ENCODE assay signal across 8 cellular contexts in the genomic region with DNA sequence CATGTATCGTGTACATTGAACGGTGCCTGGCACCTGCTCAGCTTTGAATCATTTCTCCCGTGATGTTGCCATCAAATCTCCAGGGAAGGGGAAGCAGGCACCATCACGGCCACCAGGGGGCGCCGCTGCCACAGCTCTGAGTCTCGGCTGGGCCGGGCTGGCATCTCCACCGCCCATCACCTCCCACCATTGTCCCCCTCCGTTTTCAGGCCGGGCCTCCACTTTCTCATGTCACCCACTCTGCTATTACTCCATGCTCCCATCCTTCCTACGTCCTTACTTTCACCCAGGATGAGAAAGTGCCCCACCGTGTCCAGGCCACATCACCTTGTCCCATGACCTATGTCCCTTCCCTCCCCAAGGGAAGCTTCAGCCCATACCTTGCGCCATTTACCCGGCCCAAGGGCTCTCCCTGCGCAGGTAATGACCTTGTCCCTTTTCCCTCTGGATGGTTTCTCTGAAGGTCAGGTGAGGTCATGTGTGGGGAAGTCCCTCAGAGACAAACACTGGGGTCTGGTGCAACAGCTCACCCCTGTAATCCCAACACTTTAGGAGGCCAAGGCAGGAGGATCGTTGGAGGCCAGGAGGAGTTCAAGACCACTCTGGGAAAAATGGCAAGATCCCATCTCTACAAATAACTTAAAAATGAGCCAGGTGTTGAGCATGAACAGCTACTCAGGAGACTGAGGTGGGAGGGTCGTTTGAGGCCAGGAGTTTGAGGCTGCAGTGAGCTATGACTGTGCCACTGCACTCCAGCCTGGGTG. TPM values are rescaled to one million over a fixed set of nuclear protein-coding genes. Genes with fewer than 3 reads are reported as not detected.
A peak's percentile ranks its signal among the peaks of the same experiment; 100 is the strongest.
DNase-seq lines count a peak whose midpoint lies in the region; ATAC-seq, FAIRE-seq and TF ChIP-seq lines count a peak whose summit lies in the region.

No MANE protein-coding gene starts in this region.

- CTCF ChIA-PET in MCF 10A (lab: Yijun Ruan, JAX), result interaction anchor here (0.5 to 18.5 kb wide), 67 partner anchors 9 to 911 kb away, joined by 3 to 739 read pairs (median 4); partner anchors contain the start of genes LMTK2 and SDHAF3

- peak; percentile 55 for ATAC-seq in HG03060 (IDR thresholded peaks at IDR 0.05; ENCODE audit: low read depth, unreplicated experiment)
- ATAC-seq in GM18517 (IDR thresholded peaks at IDR 0.05; ENCODE audit: unreplicated experiment), result no peak

- intact Hi-C loops in MCF 10A (cut with micrococcal nuclease), result loop anchor here (1.0 to 5.0 kb wide), 4 partner anchors 85 to 831 kb away; partner anchors contain the start of gene LMTK2

- no peak overlapping the region for H3K4me3 Mint-ChIP-seq in MCF 10A (ENCODE audit: unreplicated experiment)

- no peaks in the 10 kb centered on the region for H3K27me3 Mint-ChIP-seq in MCF 10A (ENCODE audit: insufficient read depth, unreplicated experiment)

- no peak overlapping the region for H3K4me3 ChIP-seq in WI38 (ENCODE audit: low read depth, low read length)

- TF ChIP-seq CTCF in WI38 (IDR thresholded peaks at IDR 0.05; ENCODE audit: low read depth, low read length) (peak; percentile 94), MCF 10A (IDR thresholded peaks at IDR 0.05; ENCODE audit: unreplicated experiment) (peak; percentile 93)

- peak; percentile 73 for DNase-seq in GM12892 (ENCODE audit: insufficient read length)
- DNase-seq in NCI-H2171 (lab: John Stamatoyannopoulos, UW), result peak; percentile 59
- peak; percentile 79 for DNase-seq in MCF 10A (ENCODE audit: unreplicated experiment)
- peak; percentile 47 for DNase-seq in iris pigment epithelial cell (ENCODE audit: low read depth)
- DNase-seq in stimulated activated CD4-positive, alpha-beta T cell treated with anti-CD3 and anti-CD28 coated beads, Interleukin-1b, Interleukin-23, amount 100 ng/mL, for 1 hour (ENCODE audit: low read depth in 2 of 2), result peak; percentile 65 to 81

- FAIRE-seq in GM12892 (lab: Jason Lieb, UNC), result peak; percentile 69

- H3K36me3 Mint-ChIP-seq in MCF 10A (ENCODE audit: insufficient read depth, unreplicated experiment), result no peaks in the 10 kb centered on the region

- H3K27ac Mint-ChIP-seq in MCF 10A (ENCODE audit: low read depth, unreplicated experiment), result no peak overlapping the region

- no peaks in the 10 kb centered on the region for H3K4me1 Mint-ChIP-seq in MCF 10A (ENCODE audit: insufficient read depth, unreplicated experiment)

- H3K9me3 Mint-ChIP-seq in MCF 10A (ENCODE audit: unreplicated experiment), result no peaks in the 10 kb centered on the region

- TF ChIP-seq POLR2A in GM12892 (IDR thresholded peaks at IDR 0.05; ENCODE audit: low read depth, low read length), result no peak

- no TSS peak for BruUV-seq in MCF 10A (replicated peaks; lab: Mats Ljungman, UMichigan)

- POLR2A ChIA-PET in MCF 10A (lab: Yijun Ruan, JAX), result interaction anchor here (0.6 to 4.4 kb wide), 7 partner anchors 28 to 147 kb away, joined by 3 to 36 read pairs (median 3); no protein-coding TSS in a partner anchor

RNA-seq across cellular contexts. Expression of gene OCM2, which starts 31.8 kb away (rescaled TPM):
- not detected for polyA plus RNA-seq in GM12892 (2012; ENCODE audit: missing spikeins)
- total RNA-seq in MCF 10A (2022), result not detected in 2 replicates
